8 cellular contexts compared by ENCODE assay signal in genomic region chr2:74959106-74959751, GRCh38. TPM values are rescaled to one million over a fixed set of nuclear protein-coding genes. Genes with fewer than 3 reads are reported as not detected.
DNase-seq lines count a peak whose midpoint lies in the region; ATAC-seq, FAIRE-seq and TF ChIP-seq lines count a peak whose summit lies in the region.

No MANE protein-coding gene starts in this region.

- no peaks in the 10 kb centered on the region for H3K9me3 ChIP-seq in endocrine pancreas (ENCODE audit: control insufficient read depth, low read length)
- H3K9me3 ChIP-seq in pancreas: no peaks in the 10 kb centered on the region

- H3K27ac ChIP-seq in RWPE1 (peak overlapping the region; percentile 90), pancreas (peak overlapping the region; percentile 74 to 90 (median 86))

- no peak overlapping the region for H3K9ac ChIP-seq in endocrine pancreas (ENCODE audit: control insufficient read depth, insufficient read depth, low read length)

- in situ Hi-C loops in G401 (cut with HindIII; ENCODE audit: low sequenced_read_pairs): no loop called here

- POLR2A ChIA-PET in RWPE1 (lab: Yijun Ruan, JAX; ENCODE audit: low non-redundant PET): no interaction called here

- H3K4me3 ChIP-seq in endocrine pancreas (ENCODE audit: control insufficient read depth, insufficient read depth, low read length) (peak overlapping the region; percentile 63), pancreas (peak overlapping the region; percentile 40 to 70 (median 57))

- CTCF ChIA-PET in RWPE1 (lab: Yijun Ruan, JAX): no interaction called here

- TF ChIP-seq CTCF in RWPE1 (conservative IDR thresholded peaks at IDR 0.05; ENCODE audit: low read depth) (no peak), pancreas (IDR thresholded peaks at IDR 0.05) (no peak)

- ATAC-seq in pancreas: no peak
- no peak for ATAC-seq in GM18907 (IDR thresholded peaks at IDR 0.05; ENCODE audit: unreplicated experiment)
- ATAC-seq in GM19395 (IDR thresholded peaks at IDR 0.05; ENCODE audit: unreplicated experiment): no peak

- WGBS in pancreas, 2 donors: 79 to 86% methylated on average over 10 of the region's 10 CpGs

- H3K36me3 ChIP-seq in endocrine pancreas (ENCODE audit: control insufficient read depth, insufficient read depth, low read length): no peaks in the 10 kb centered on the region
- H3K36me3 ChIP-seq in pancreas: no peaks in the 10 kb centered on the region

- no peak for FAIRE-seq in pancreas (lab: Jason Lieb, UNC)
- no peak for FAIRE-seq in HTR-8/SVneo (lab: Jason Lieb, UNC)

- H3K27me3 ChIP-seq in endocrine pancreas (ENCODE audit: control insufficient read depth, insufficient read depth, low read length): no peaks in the 10 kb centered on the region
- H3K27me3 ChIP-seq in pancreas: no peaks in the 10 kb centered on the region

- intact Hi-C loops in pancreas (cut with DNase I): no loop called here

- H3K4me1 ChIP-seq in endocrine pancreas (ENCODE audit: control insufficient read depth, insufficient read depth, low read length) (no peaks in the 10 kb centered on the region), pancreas (peaks cover 0 to 4% (median 0%) of the 10 kb centered on the region in 3 donors)

- DNase-seq in G401 (ENCODE audit: low spot score) (peak; percentile 2), RWPE1 (ENCODE audit: low spot score) (no peak), pancreas (peak in 1 of 6 donors; percentile 10), HTR-8/SVneo (ENCODE audit: insufficient read length, low spot score) (no peak), DMS79 treated with DMSO at 0.1 percent for 48 hours (lab: John Stamatoyannopoulos, UW) (no peak)

RNA-seq across cellular contexts. Expression of gene POLE4, which starts 0.8 kb away (rescaled TPM):
- total RNA-seq in G401 (2014; rRNA removed; shearing (Covaris generic)): 52.2 and 59.5 TPM in 2 replicates
- 10 to 100 TPM; 10.0 to 21.6 (median 15.2) TPM for total RNA-seq in pancreas
- polyA plus RNA-seq in pancreas: 10 to 100 TPM; 22.1 to 22.6 TPM
